ENCODE assay signal across 11 cellular contexts in the genomic region with DNA sequence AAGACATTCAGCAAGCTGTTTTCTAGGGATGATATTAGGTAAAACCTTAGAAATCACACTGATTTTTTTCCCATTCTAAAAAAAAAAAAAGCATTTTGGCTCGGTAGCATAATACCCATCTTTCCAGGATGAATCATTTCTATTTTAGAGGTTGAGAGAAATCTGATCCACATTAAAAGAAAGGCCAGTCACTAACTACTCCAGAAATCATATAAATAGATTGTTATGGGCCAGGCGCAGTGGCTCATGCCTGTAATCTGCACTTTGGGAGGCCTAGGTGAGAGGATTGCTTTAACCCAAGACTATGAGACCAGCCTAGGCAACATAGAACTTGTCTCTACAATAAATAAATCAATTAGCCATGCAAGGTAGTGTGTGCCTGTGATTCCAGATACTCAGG.
DNase-seq lines count a peak whose midpoint lies in the region; TF ChIP-seq lines count a peak whose summit lies in the region.
"Had no signal": no experiment of that assay in that cellular context is flagged by ENCODE, and none has a peak within 500 bp of the region (broad histone marks: within the 10 kb centered on the region; RNA-seq: fewer than 3 reads in every experiment).

No MANE protein-coding gene starts in this region.

- DNase-seq in MCF 10A (ENCODE audit: unreplicated experiment) (peak; percentile 16), breast epithelium (ENCODE audit: low spot score in 2 of 2) (no peak), astrocyte of the hippocampus (ENCODE audit: low read depth, low spot score) (peak; percentile 50), hepatic stellate cell (ENCODE audit: low spot score) (peak; percentile 18), uterus (peak; percentile 28 to 38), osteocyte (ENCODE audit: extremely low spot score, unreplicated experiment) (no peak), prostate gland (ENCODE audit: low spot score) (no peak)
- no peak for DNase-seq in activated CD4-positive, alpha-beta T cell treated with anti-CD3 and anti-CD28 coated beads, Interleukin-2, amount 50 U/mL, for 1 hour
- DNase-seq: NCI-H2107, spleen had no signal

- no peaks in the 10 kb centered on the region for H3K27me3 ChIP-seq in breast epithelium
- no peaks in the 10 kb centered on the region for H3K27me3 ChIP-seq in uterus
- peaks cover 2% of the 10 kb centered on the region for H3K27me3 ChIP-seq in prostate gland (replicated peaks; ENCODE audit: insufficient read depth)
- H3K27me3 ChIP-seq: spleen had no signal

- H3K36me3 Mint-ChIP-seq in MCF 10A (ENCODE audit: insufficient read depth, unreplicated experiment), result no peaks in the 10 kb centered on the region
- no peaks in the 10 kb centered on the region for H3K36me3 Mint-ChIP-seq in osteocyte (ENCODE audit: unreplicated experiment)

- H3K27me3 Mint-ChIP-seq in MCF 10A (ENCODE audit: insufficient read depth, unreplicated experiment), result no peaks in the 10 kb centered on the region
- no peaks in the 10 kb centered on the region for H3K27me3 Mint-ChIP-seq in osteocyte (ENCODE audit: unreplicated experiment)

- peaks cover 6% of the 10 kb centered on the region for H3K4me1 Mint-ChIP-seq in MCF 10A (ENCODE audit: insufficient read depth, unreplicated experiment)
- peaks cover 21% of the 10 kb centered on the region for H3K4me1 Mint-ChIP-seq in osteocyte (ENCODE audit: unreplicated experiment)
- H3K4me1 Mint-ChIP-seq: activated T-helper 17 cell treated with anti-CD3 and anti-CD28 coated beads, Interleukin-2, amount 50 U/mL, for 72 hours had no signal

- H3K9me3 ChIP-seq in breast epithelium (peaks cover 6 to 13% of the 10 kb centered on the region in 2 donors), uterus (no peaks in the 10 kb centered on the region), prostate gland (no peaks in the 10 kb centered on the region)

- no peak overlapping the region for H3K27ac Mint-ChIP-seq in MCF 10A (ENCODE audit: low read depth, unreplicated experiment)
- H3K27ac Mint-ChIP-seq in osteocyte (ENCODE audit: unreplicated experiment), result no peak overlapping the region
- H3K27ac Mint-ChIP-seq: activated T-helper 17 cell treated with anti-CD3 and anti-CD28 coated beads, Interleukin-2, amount 50 U/mL, for 72 hours had no signal

- TF ChIP-seq CTCF in MCF 10A (IDR thresholded peaks at IDR 0.05; ENCODE audit: unreplicated experiment) (no peak), breast epithelium (IDR thresholded peaks at IDR 0.05) (no peak), uterus (IDR thresholded peaks at IDR 0.05) (no peak), osteocyte (IDR thresholded peaks at IDR 0.05) (no peak), prostate gland (IDR thresholded peaks at IDR 0.05) (no peak)

- WGBS in prostate gland, result 43% methylated on average over 2 of the region's 2 CpGs

- H3K4me3 Mint-ChIP-seq in MCF 10A (ENCODE audit: unreplicated experiment) (no peak overlapping the region), osteocyte (ENCODE audit: unreplicated experiment) (no peak overlapping the region)
- H3K4me3 Mint-ChIP-seq: activated T-helper 17 cell treated with anti-CD3 and anti-CD28 coated beads, Interleukin-2, amount 50 U/mL, for 72 hours had no signal

- POLR2A ChIA-PET in MCF 10A (lab: Yijun Ruan, JAX), result no interaction called here

- CTCF ChIA-PET in MCF 10A (lab: Yijun Ruan, JAX), result interaction anchor here (0.7 kb wide), 1 partner anchor 578 kb away, joined by 3 read pairs; no protein-coding TSS in a partner anchor

- TF ChIP-seq POLR2A in breast epithelium (IDR thresholded peaks at IDR 0.05) (no peak), uterus (IDR thresholded peaks at IDR 0.05) (no peak), prostate gland (IDR thresholded peaks at IDR 0.05) (no peak)

- H3K4me3 ChIP-seq in breast epithelium (no peak overlapping the region), uterus (no peak overlapping the region), prostate gland (no peak overlapping the region)
- H3K4me3 ChIP-seq: spleen had no signal

- no TSS peak for BruUV-seq in MCF 10A (replicated peaks; lab: Mats Ljungman, UMichigan)

- intact Hi-C loops in MCF 10A (cut with micrococcal nuclease) (no loop called here), breast epithelium (cut with DNase I; ENCODE audit: low total_unique reads) (loop anchor here (10.0 kb wide), 1 partner anchor 77 kb away; no protein-coding TSS in a partner anchor), uterus (cut with DNase I; ENCODE audit: low total_unique reads) (no loop called here), prostate gland (cut with DNase I) (no loop called here)

- H3K9me3 Mint-ChIP-seq in MCF 10A (ENCODE audit: unreplicated experiment) (peaks cover under 1% of the 10 kb centered on the region), osteocyte (ENCODE audit: unreplicated experiment) (peaks cover 5% of the 10 kb centered on the region)
- H3K9me3 Mint-ChIP-seq: activated T-helper 17 cell treated with anti-CD3 and anti-CD28 coated beads, Interleukin-2, amount 50 U/mL, for 72 hours had no signal

- H3K27ac ChIP-seq in breast epithelium (no peak overlapping the region), uterus (peak overlapping the region; percentile 62 to 79), prostate gland (no peak overlapping the region)
- H3K27ac ChIP-seq: spleen had no signal

- H3K4me1 ChIP-seq in breast epithelium (no peaks in the 10 kb centered on the region), uterus (peaks cover 0 to 6% of the 10 kb centered on the region in 2 donors), prostate gland (replicated peaks) (no peaks in the 10 kb centered on the region)
- H3K4me1 ChIP-seq: spleen had no signal

- H3K36me3 ChIP-seq in breast epithelium (no peaks in the 10 kb centered on the region), uterus (no peaks in the 10 kb centered on the region), prostate gland (no peaks in the 10 kb centered on the region)
- H3K36me3 ChIP-seq: spleen had no signal

Comparison
In these comparisons a context has a peak if more than half of its experiments do, and no peak if none do; other contexts are left out.
1. DNase-seq: peak in MCF 10A (single experiment), astrocyte of the hippocampus (single experiment), hepatic stellate cell (single experiment) and uterus (2 of 2); none in breast epithelium (0 of 2), osteocyte (single experiment), prostate gland (single experiment) and activated CD4-positive, alpha-beta T cell treated with anti-CD3 and anti-CD28 coated beads, Interleukin-2, amount 50 U/mL, for 1 hour (single experiment).
2. H3K27ac ChIP-seq: peak in uterus (2 of 2); none in breast epithelium (0 of 2) and prostate gland (0 of 2).